8 cellular contexts compared by ENCODE assay signal in genomic region chr16:10386517-10387377, GRCh38. TPM values are rescaled to one million over a fixed set of nuclear protein-coding genes. Genes with fewer than 3 reads are reported as not detected.
A peak's percentile ranks its signal among the peaks of the same experiment; 100 is the strongest.
DNase-seq lines count a peak whose midpoint lies in the region; ATAC-seq, FAIRE-seq and TF ChIP-seq lines count a peak whose summit lies in the region.

No MANE protein-coding gene starts in this region.

- H3K4me1 ChIP-seq in ascending aorta = peaks cover 5% of the 10 kb centered on the region in 2 donors
- peaks cover 58% of the 10 kb centered on the region for H3K4me1 ChIP-seq in HepG2 (ENCODE audit: insufficient read depth, low read length)
- H3K4me1 ChIP-seq in transverse colon = peaks cover 0 to 14% (median 3%) of the 10 kb centered on the region in 4 donors

- H3K27me3 Mint-ChIP-seq in activated naive CD4-positive, alpha-beta T cell treated with anti-CD3 and anti-CD28 coated beads for 36 hours (ENCODE audit: low read depth) = no peaks in the 10 kb centered on the region

- TF ChIP-seq EP300 in HepG2 (IDR thresholded peaks at IDR 0.05; ENCODE audit: low read depth in 2 of 2, low read length in 2 of 2) = no peak; a peak in 1 of 4 replicates
- no peak for TF ChIP-seq EP300 in HepG2 (CRISPR knock-in tag; IDR thresholded peaks at IDR 0.05; ENCODE audit: borderline replicate concordance)
- TF ChIP-seq EP300 in transverse colon (IDR thresholded peaks at IDR 0.05; ENCODE audit: low read depth) = no peak

- H3K36me3 Mint-ChIP-seq in activated naive CD4-positive, alpha-beta T cell treated with anti-CD3 and anti-CD28 coated beads for 36 hours (ENCODE audit: low read depth) = peaks cover 21% of the 10 kb centered on the region

- CTCF ChIA-PET in activated naive CD4-positive, alpha-beta T cell treated with anti-CD3 and anti-CD28 coated beads for 36 hours (lab: Charles Lee) = interaction anchor here (0.9 kb wide), 1 partner anchor 123 kb away, joined by 3 read pairs; no protein-coding TSS in a partner anchor
- CTCF ChIA-PET in HepG2 (lab: Yijun Ruan, JAX; ENCODE audit: low intra/inter-chr PET ratio, low total read pairs) = no interaction called here
- CTCF ChIA-PET in GM10248 (lab: Yijun Ruan, JAX) = interaction anchor here (0.9 to 1.0 kb wide), 3 partner anchors 10 to 72 kb away, joined by 3 to 6 read pairs (median 4); no protein-coding TSS in a partner anchor

- 3% methylated on average over 18 of the region's 18 CpGs for WGBS in HepG2 (ENCODE audit: low lambda C conversion rate)
- WGBS in transverse colon (ENCODE audit: low coverage in 1 of 2), 2 donors = 19 to 23% methylated on average over 18 of the region's 18 CpGs

- no peak for ATAC-seq in HepG2

- H3K9me3 ChIP-seq in ascending aorta = no peaks in the 10 kb centered on the region
- no peaks in the 10 kb centered on the region for H3K9me3 ChIP-seq in HepG2 (ENCODE audit: low read length)
- H3K9me3 ChIP-seq in transverse colon = no peaks in the 10 kb centered on the region

- H3K4me3 ChIP-seq in ascending aorta (peak overlapping the region; percentile 71 to 78), HepG2 (replicated peaks in 1 of 3; ENCODE audit: insufficient read depth in 1 of 3, low read depth in 2 of 3, low read length in 3 of 3) (peak overlapping the region; percentile 88 to 95 (median 91)), transverse colon (peak overlapping the region; percentile 33 to 64 (median 52))

- H3K27ac Mint-ChIP-seq in activated naive CD4-positive, alpha-beta T cell treated with anti-CD3 and anti-CD28 coated beads for 36 hours = peak overlapping the region; percentile 95

- in situ Hi-C loops in HepG2 (cut with HindIII; ENCODE audit: extremely low pct_ligation_motif_present, low pct_unique_long_range_greater_than_20kb) = no loop called here
- in situ Hi-C loops in transverse colon (cut with MboI; ENCODE audit: low pct_ligation_motif_present in 1 of 4, low pct_unique_long_range_greater_than_20kb in 1 of 4, low sequenced_read_pairs in 3 of 4) = no loop called here

- H3K4me2 ChIP-seq in HepG2 (ENCODE audit: low read depth, low read length) = peak overlapping the region; percentile 99

- H3K9me3 Mint-ChIP-seq in activated naive CD4-positive, alpha-beta T cell treated with anti-CD3 and anti-CD28 coated beads for 36 hours = no peaks in the 10 kb centered on the region

- FAIRE-seq in HepG2 (lab: Jason Lieb, UNC) = peak; percentile 28

- no peak overlapping the region for H2AFZ ChIP-seq in HepG2 (ENCODE audit: low read length)

- DNase-seq in activated naive CD4-positive, alpha-beta T cell treated with anti-CD3 and anti-CD28 coated beads for 36 hours = no peak
- DNase-seq in activated naive CD4-positive, alpha-beta T cell treated with anti-CD3 and anti-CD28 coated beads, Interleukin-2, amount 50 U/mL, for 16 hours = no peak
- DNase-seq in ascending aorta (ENCODE audit: low spot score in 2 of 2) = no peak
- peak; percentile 51 for DNase-seq in HepG2 (ENCODE audit: low spot score)
- DNase-seq in transverse colon = no peak
- DNase-seq in GOT3 (lab: John Stamatoyannopoulos, UW) = no peak
- no peak for DNase-seq in activated CD4-positive, alpha-beta T cell treated with anti-CD3 and anti-CD28 coated beads for 48 hours
- DNase-seq in GM10248 (ENCODE audit: extremely low spot score) = no peak

- TF ChIP-seq RAD21 in HepG2 (CRISPR knock-in tag; IDR thresholded peaks at IDR 0.05) = no peak

- POLR2A ChIA-PET in HepG2 (lab: Yijun Ruan, JAX) = interaction anchor here (0.6 to 3.1 kb wide), 22 partner anchors 10 to 1296 kb away, joined by 3 to 37 read pairs (median 6); partner anchors contain the start of genes HAPSTR1 and NUBP1
- POLR2A ChIA-PET in GM10248 (lab: Yijun Ruan, JAX) = interaction anchor here (0.5 kb wide), 1 partner anchor 418 kb away, joined by 5 read pairs; no protein-coding TSS in a partner anchor

- H3K36me3 ChIP-seq in ascending aorta (peaks cover 0 to 3% of the 10 kb centered on the region in 2 donors), HepG2 (replicated peaks in 1 of 2; ENCODE audit: control insufficient read depth in 1 of 2, insufficient read depth in 2 of 2, low read length in 2 of 2) (peaks cover 0 to 6% of the 10 kb centered on the region in 2 experiments; a peak in 2 of 5 replicates), transverse colon (no peaks in the 10 kb centered on the region)

- peaks cover 37% of the 10 kb centered on the region for H3K4me1 Mint-ChIP-seq in activated naive CD4-positive, alpha-beta T cell treated with anti-CD3 and anti-CD28 coated beads for 36 hours (ENCODE audit: low read depth)

- peaks cover 55% of the 10 kb centered on the region for H3K79me2 ChIP-seq in HepG2 (ENCODE audit: insufficient read depth, low read length)

- no peaks in the 10 kb centered on the region for H3K27me3 ChIP-seq in ascending aorta
- no peaks in the 10 kb centered on the region; a peak in 1 of 5 replicates for H3K27me3 ChIP-seq in HepG2 (ENCODE audit: control insufficient read depth in 1 of 2, insufficient read depth in 2 of 2, low read length in 2 of 2)
- H3K27me3 ChIP-seq in transverse colon = no peaks in the 10 kb centered on the region

- H3K4me3 Mint-ChIP-seq in activated naive CD4-positive, alpha-beta T cell treated with anti-CD3 and anti-CD28 coated beads for 36 hours = peak overlapping the region; percentile 96

- H3K9ac ChIP-seq in HepG2 (ENCODE audit: insufficient read depth, low read depth, low read length) = peak overlapping the region; percentile 89

- peaks cover 14% of the 10 kb centered on the region; the same call in 1 of the 2 replicates for H4K20me1 ChIP-seq in HepG2 (ENCODE audit: insufficient read depth, low read length)

- TF ChIP-seq CTCF in ascending aorta (IDR thresholded peaks at IDR 0.05) (no peak), HepG2 (CRISPR knock-in tag; IDR thresholded peaks at IDR 0.05) (no peak), transverse colon (IDR thresholded peaks at IDR 0.05) (no peak), GM10248 (IDR thresholded peaks at IDR 0.05; ENCODE audit: control extremely low read depth, extremely low read depth, low read depth, missing control alignments) (no peak)

- TF ChIP-seq POLR2A in HepG2 (IDR thresholded peaks at IDR 0.05; ENCODE audit: insufficient read depth in 1 of 2, low read depth in 2 of 2, low read length in 2 of 2) (no peak), transverse colon (IDR thresholded peaks at IDR 0.05) (no peak)

- H3K27ac ChIP-seq in ascending aorta = peak overlapping the region; percentile 59 to 64
- H3K27ac ChIP-seq in HepG2 (ENCODE audit: extremely low read length, insufficient read depth, low read length) = peak overlapping the region; percentile 76
- H3K27ac ChIP-seq in transverse colon = peak overlapping the region; percentile 72 to 80 (median 74)

- BruUV-seq in HepG2 (replicated peaks; lab: Mats Ljungman, UMichigan) = TSS peak; percentile 79

- intact Hi-C loops in activated naive CD4-positive, alpha-beta T cell treated with anti-CD3 and anti-CD28 coated beads for 36 hours (cut with micrococcal nuclease) = loop anchor here (5.0 to 10.0 kb wide), 4 partner anchors 59 to 356 kb away; partner anchors contain the start of gene NUBP1
- intact Hi-C loops in ascending aorta (cut with DNase I) (no loop called here), HepG2 (cut with micrococcal nuclease; ENCODE audit: unreplicated experiment) (loop anchor here (1.0 to 10.0 kb wide), 4 partner anchors 64 to 348 kb away; no protein-coding TSS in a partner anchor), transverse colon (cut with DNase I; ENCODE audit: low total_unique reads) (no loop called here)

TF ChIP-seq in HepG2, 621 proteins besides CTCF, POLR2A, EP300 and RAD21 (continues in another document):
- TF ChIP-seq CREB1 (IDR thresholded peaks at IDR 0.05) (no peak), CREB1 (CRISPR knock-in tag; IDR thresholded peaks at IDR 0.05) (0 out of 2 replicates have a peak, but pooled peaks have one; percentile 4), ISL2 (CRISPR knock-in tag; IDR thresholded peaks at IDR 0.05) (no peak), MNT (IDR thresholded peaks at IDR 0.05) (peak; percentile 66)

RNA-seq across cellular contexts. Expression of gene ATF7IP2, which starts 0.9 kb away (rescaled TPM):
- total RNA-seq in activated naive CD4-positive, alpha-beta T cell treated with anti-CD3 and anti-CD28 coated beads for 36 hours = 10 to 100 TPM; 17.6 to 18.4 TPM
- total RNA-seq in ascending aorta (not detected), HepG2 (2016; rRNA removed; fragmentation: Illumina TruSeq; extraction: Trizol) (98.1 and 117 TPM in 2 replicates), transverse colon (10 to 100 TPM in 2 of 4 donors, 1 to 10 TPM in 2; 1.5 to 22.9 (median 10.8) TPM)
- total RNA-seq in HepG2 (2016; cell fraction: cytosol; rRNA removed; fragmentation: Illumina TruSeq; extraction: Trizol; ENCODE audit: low read depth) = 101 and 109 TPM in 2 replicates
- 106 and 115 TPM in 2 replicates for total RNA-seq in HepG2 (2016; cell fraction: insoluble cytoplasmic fraction; rRNA removed; fragmentation: Illumina TruSeq; extraction: Trizol)
- total RNA-seq in HepG2 (2016; cell fraction: membrane; rRNA removed; fragmentation: Illumina TruSeq; extraction: Trizol) = 107 and 129 TPM in 2 replicates
- 161 and 171 TPM in 2 replicates for total RNA-seq in HepG2 (2016; cell fraction: nucleus; rRNA removed; fragmentation: Illumina TruSeq; extraction: Trizol)
- 128 and 217 TPM in 2 replicates for polyA plus RNA-seq in HepG2 (2011; rRNA removed)
- polyA plus RNA-seq in HepG2 (2011; cell fraction: cytosol; rRNA removed) = 62.4 and 72.6 TPM in 2 replicates
- 208 and 219 TPM in 2 replicates for polyA plus RNA-seq in HepG2 (2011; cell fraction: nucleus; rRNA removed)
- polyA plus RNA-seq in HepG2 (2012) = 35.1 and 53.6 TPM in 2 replicates
- 30.6 and 34.0 TPM in 2 replicates for polyA plus RNA-seq in HepG2 (2016; cell fraction: cytosol; fragmentation: Illumina TruSeq; extraction: Trizol; ENCODE audit: low read depth)
- polyA plus RNA-seq in HepG2 (2016; cell fraction: insoluble cytoplasmic fraction; fragmentation: Illumina TruSeq; extraction: Trizol; ENCODE audit: low read depth) = 100 and 111 TPM in 2 replicates
- 46.8 and 54.0 TPM in 2 replicates for polyA plus RNA-seq in HepG2 (2016; cell fraction: membrane; fragmentation: Illumina TruSeq; extraction: Trizol; ENCODE audit: low read depth)
- 251 and 257 TPM in 2 replicates for polyA plus RNA-seq in HepG2 (2016; cell fraction: nucleus; fragmentation: Illumina TruSeq; extraction: Trizol; ENCODE audit: insufficient read depth, low read depth)
- 0.33 and 64.9 TPM in 2 replicates for polyA minus RNA-seq in HepG2 (2011; rRNA and poly(A)+ RNA removed; ENCODE audit: low replicate concordance)
- polyA minus RNA-seq in HepG2 (2011; cell fraction: cytosol; rRNA and poly(A)+ RNA removed) = 15.6 and 16.1 TPM in 2 replicates
- 264 and 280 TPM in 2 replicates for polyA minus RNA-seq in HepG2 (2011; cell fraction: nucleus; rRNA and poly(A)+ RNA removed)

Comparison
In these comparisons a context has a peak if more than half of its experiments do, and no peak if none do; other contexts are left out.
1. intact Hi-C loops: an anchor here in activated naive CD4-positive, alpha-beta T cell treated with anti-CD3 and anti-CD28 coated beads for 36 hours (5.0 to 10.0 kb wide) and HepG2 (1.0 to 10.0 kb wide); none called in ascending aorta and transverse colon.